Comparison of ENCODE assay signal across 13 cellular contexts in genomic region chr9:13705913-13706312, GRCh38.
DNase-seq lines count a peak whose midpoint lies in the region; TF ChIP-seq lines count a peak whose summit lies in the region.
"Had no signal": no experiment of that assay in that cellular context is flagged by ENCODE, and none has a peak within 500 bp of the region (broad histone marks: within the 10 kb centered on the region; RNA-seq: fewer than 3 reads in every experiment).

No MANE protein-coding gene starts in this region.

- no peak overlapping the region for H3K27ac Mint-ChIP-seq in Caco-2 (ENCODE audit: unreplicated experiment)
- H3K27ac Mint-ChIP-seq: activated naive CD4-positive, alpha-beta T cell treated with anti-CD3 and anti-CD28 coated beads, Interleukin-2, amount 50 U/mL, for 24 hours; stimulated activated naive B cell treated with anti-CD40 and anti-IgM and Interleukin-4, amounts not matched to agents 10 μg/mL and 1 μg/mL and 100 μg/mL, for 72 hours had no signal

- no peaks in the 10 kb centered on the region for H3K27me3 Mint-ChIP-seq in Caco-2 (ENCODE audit: insufficient read depth, unreplicated experiment)
- H3K27me3 Mint-ChIP-seq: activated naive CD4-positive, alpha-beta T cell treated with anti-CD3 and anti-CD28 coated beads, Interleukin-2, amount 50 U/mL, for 24 hours; stimulated activated naive B cell treated with anti-CD40 and anti-IgM and Interleukin-4, amounts not matched to agents 10 μg/mL and 1 μg/mL and 100 μg/mL, for 72 hours had no signal

- no peaks in the 10 kb centered on the region for H3K4me1 Mint-ChIP-seq in Caco-2 (ENCODE audit: low read depth, unreplicated experiment)
- H3K4me1 Mint-ChIP-seq: activated naive CD4-positive, alpha-beta T cell treated with anti-CD3 and anti-CD28 coated beads, Interleukin-2, amount 50 U/mL, for 24 hours; stimulated activated naive B cell treated with anti-CD40 and anti-IgM and Interleukin-4, amounts not matched to agents 10 μg/mL and 1 μg/mL and 100 μg/mL, for 72 hours had no signal

- H3K4me2 ChIP-seq in mesendoderm (ENCODE audit: low read length): no peak overlapping the region

- H3K4me3 Mint-ChIP-seq in Caco-2 (ENCODE audit: unreplicated experiment): no peak overlapping the region
- H3K4me3 Mint-ChIP-seq: activated naive CD4-positive, alpha-beta T cell treated with anti-CD3 and anti-CD28 coated beads, Interleukin-2, amount 50 U/mL, for 24 hours; stimulated activated naive B cell treated with anti-CD40 and anti-IgM and Interleukin-4, amounts not matched to agents 10 μg/mL and 1 μg/mL and 100 μg/mL, for 72 hours had no signal

- TF ChIP-seq CTCF in esophagus muscularis mucosa (IDR thresholded peaks at IDR 0.05) (no peak), tibial nerve (IDR thresholded peaks at IDR 0.05) (no peak), spleen (IDR thresholded peaks at IDR 0.05 in 8 of 11, conservative IDR thresholded peaks at IDR 0.05 in 3 of 11) (no peak), Caco-2 (IDR thresholded peaks at IDR 0.05; ENCODE audit: insufficient read depth in 1 of 2, low read depth in 1 of 2, low read length in 1 of 2, severe bottlenecking in 1 of 2, unreplicated experiment in 1 of 2) (no peak)

- intact Hi-C loops in esophagus muscularis mucosa (cut with DNase I) (no loop called here), spleen (cut with DNase I; ENCODE audit: low total_unique reads) (no loop called here), Caco-2 (cut with micrococcal nuclease; ENCODE audit: unreplicated experiment) (no loop called here)

- no peak overlapping the region for H3K23ac ChIP-seq in mesendoderm (ENCODE audit: low read length)

- H2BK120ac ChIP-seq in mesendoderm (ENCODE audit: low read depth, low read length): no peak overlapping the region

- TF ChIP-seq POLR2A in esophagus muscularis mucosa (IDR thresholded peaks at IDR 0.05; ENCODE audit: low read depth) (no peak), tibial nerve (IDR thresholded peaks at IDR 0.05) (no peak), spleen (IDR thresholded peaks at IDR 0.05) (no peak)

- no peak overlapping the region for H3K18ac ChIP-seq in mesendoderm (ENCODE audit: low read length)

- POLR2A ChIA-PET in Caco-2 (lab: Charles Lee): no interaction called here

- H3K79me2 ChIP-seq in mesendoderm (ENCODE audit: control insufficient read depth, insufficient read depth, low read length): no peaks in the 10 kb centered on the region

- BruUV-seq in Caco-2 (replicated peaks; lab: Mats Ljungman, UMichigan): no TSS peak

- no peak overlapping the region for H3K4me3 ChIP-seq in esophagus muscularis mucosa
- no peak overlapping the region for H3K4me3 ChIP-seq in mesendoderm (ENCODE audit: low read length)
- no peak overlapping the region for H3K4me3 ChIP-seq in tibial nerve
- no peak overlapping the region for H3K4me3 ChIP-seq in spleen
- no peak overlapping the region for H3K4me3 ChIP-seq in Caco-2 (ENCODE audit: low read depth, low read length)
- H3K4me3 ChIP-seq: K562 had no signal

- H2AK5ac ChIP-seq in mesendoderm (ENCODE audit: low read length): no peak overlapping the region

- H4K8ac ChIP-seq in mesendoderm (ENCODE audit: low read depth, low read length): no peak overlapping the region

- H3K4ac ChIP-seq in mesendoderm (ENCODE audit: low read depth, low read length): no peak overlapping the region

- H3K9ac ChIP-seq in mesendoderm (ENCODE audit: low read length): no peak overlapping the region

- 60% methylated on average over 6 of the region's 6 CpGs for WGBS in esophagus muscularis mucosa
- WGBS in mesendoderm (ENCODE audit: extremely low coverage, insufficient coverage, low lambda C conversion rate): no CpG with 5 or more reads among the region's 6 CpGs
- 24 to 27% methylated on average over 6 of the region's 6 CpGs for WGBS in tibial nerve, 2 donors
- WGBS in spleen, 5 donors: 54 to 76% (median 65%) methylated on average over 6 of the region's 6 CpGs

- no peak overlapping the region for H3K56ac ChIP-seq in mesendoderm (ENCODE audit: low read length)

- no peaks in the 10 kb centered on the region for H3K9me3 Mint-ChIP-seq in Caco-2 (ENCODE audit: unreplicated experiment)

- no peaks in the 10 kb centered on the region for H3K27me3 ChIP-seq in esophagus muscularis mucosa
- no peaks in the 10 kb centered on the region for H3K27me3 ChIP-seq in mesendoderm (ENCODE audit: insufficient read depth, low read length, poor library complexity)
- no peaks in the 10 kb centered on the region for H3K27me3 ChIP-seq in tibial nerve
- no peaks in the 10 kb centered on the region for H3K27me3 ChIP-seq in spleen (replicated peaks in 1 of 7)
- no peaks in the 10 kb centered on the region for H3K27me3 ChIP-seq in Caco-2 (replicated peaks; ENCODE audit: control insufficient read depth, insufficient read depth, low read length)

- H3K27ac ChIP-seq in esophagus muscularis mucosa (replicated peaks in 1 of 4) (peak overlapping the region; percentile 4 to 47 (median 30)), mesendoderm (ENCODE audit: low read depth, low read length) (no peak overlapping the region), tibial nerve (peak overlapping the region in 2 of 4 donors; percentile 62 to 75), spleen (no peak overlapping the region)
- H3K27ac ChIP-seq: 22Rv1 had no signal

- no peak overlapping the region for H2BK5ac ChIP-seq in mesendoderm (ENCODE audit: low read length)

- H3K36me3 ChIP-seq in esophagus muscularis mucosa (no peaks in the 10 kb centered on the region), mesendoderm (ENCODE audit: control insufficient read depth, insufficient read depth, low read length) (no peaks in the 10 kb centered on the region), tibial nerve (no peaks in the 10 kb centered on the region), spleen (no peaks in the 10 kb centered on the region), Caco-2 (ENCODE audit: control insufficient read depth, insufficient read depth, low read length) (no peaks in the 10 kb centered on the region)

- H3K36me3 Mint-ChIP-seq in Caco-2 (ENCODE audit: insufficient read depth, unreplicated experiment): no peaks in the 10 kb centered on the region
- H3K36me3 Mint-ChIP-seq: activated naive CD4-positive, alpha-beta T cell treated with anti-CD3 and anti-CD28 coated beads, Interleukin-2, amount 50 U/mL, for 24 hours; stimulated activated naive B cell treated with anti-CD40 and anti-IgM and Interleukin-4, amounts not matched to agents 10 μg/mL and 1 μg/mL and 100 μg/mL, for 72 hours had no signal

- H3K9me3 ChIP-seq in esophagus muscularis mucosa (no peaks in the 10 kb centered on the region), tibial nerve (peaks cover 0 to 6% (median 0%) of the 10 kb centered on the region in 4 donors), spleen (peaks cover 0 to 5% (median 0%) of the 10 kb centered on the region in 8 donors), Caco-2 (no peaks in the 10 kb centered on the region)

- no peak overlapping the region for H2BK15ac ChIP-seq in mesendoderm (replicated peaks; ENCODE audit: low read depth)

- no peaks in the 10 kb centered on the region for H3K79me1 ChIP-seq in mesendoderm (ENCODE audit: low read length)

- H4K5ac ChIP-seq in mesendoderm (ENCODE audit: low read length): no peak overlapping the region

- peak; percentile 19 for DNase-seq in NCI-H1694 treated with DMSO at 0.1 percent for 48 hours (lab: John Stamatoyannopoulos, UW)
- DNase-seq in NCI-H1694 (lab: John Stamatoyannopoulos, UW): no peak
- no peak for DNase-seq in esophagus muscularis mucosa (ENCODE audit: extremely low spot score)
- peak; percentile 69 for DNase-seq in mesendoderm
- peak; percentile 50 to 86 for DNase-seq in tibial nerve (ENCODE audit: low spot score in 2 of 2)
- DNase-seq in SIG-M5 treated with dmso at 0.1 percent for 504 hours (lab: John Stamatoyannopoulos, UW; ENCODE audit: unreplicated experiment): no peak
- no peak for DNase-seq in spleen
- no peak for DNase-seq in Caco-2
- DNase-seq: NCI-H524 treated with DMSO at 0.1 percent for 48 hours; stimulated activated naive B cell treated with anti-CD40 and anti-IgM and Interleukin-4, amounts not matched to agents 10 μg/mL and 1 μg/mL and 100 μg/mL, for 72 hours had no signal

- no peak for TF ChIP-seq EP300 in esophagus muscularis mucosa (IDR thresholded peaks at IDR 0.05)
- TF ChIP-seq EP300 in tibial nerve (IDR thresholded peaks at IDR 0.05): peak; percentile 95 to 98

- H3K4me1 ChIP-seq in esophagus muscularis mucosa (peaks cover 0 to 9% (median 4%) of the 10 kb centered on the region in 4 donors), mesendoderm (ENCODE audit: control insufficient read depth, low read depth, low read length) (no peaks in the 10 kb centered on the region), tibial nerve (peaks cover 0 to 15% (median 5%) of the 10 kb centered on the region in 4 donors), spleen (no peaks in the 10 kb centered on the region), Caco-2 (no peaks in the 10 kb centered on the region)

- CTCF ChIA-PET in Caco-2 (lab: Charles Lee): no interaction called here

Comparison
In these comparisons a context has a peak if more than half of its experiments do, and no peak if none do; other contexts are left out.
1. DNase-seq: peak in NCI-H1694 treated with DMSO at 0.1 percent for 48 hours (single experiment), mesendoderm (single experiment) and tibial nerve (2 of 2); none in NCI-H1694 (single experiment), esophagus muscularis mucosa (single experiment), SIG-M5 treated with dmso at 0.1 percent for 504 hours (single experiment), spleen (single experiment) and Caco-2 (0 of 2).
2. H3K27ac ChIP-seq: peak in esophagus muscularis mucosa (4 of 4); none in mesendoderm (single experiment) and spleen (0 of 8).